10 cellular contexts compared by ENCODE assay signal in the genomic region with DNA sequence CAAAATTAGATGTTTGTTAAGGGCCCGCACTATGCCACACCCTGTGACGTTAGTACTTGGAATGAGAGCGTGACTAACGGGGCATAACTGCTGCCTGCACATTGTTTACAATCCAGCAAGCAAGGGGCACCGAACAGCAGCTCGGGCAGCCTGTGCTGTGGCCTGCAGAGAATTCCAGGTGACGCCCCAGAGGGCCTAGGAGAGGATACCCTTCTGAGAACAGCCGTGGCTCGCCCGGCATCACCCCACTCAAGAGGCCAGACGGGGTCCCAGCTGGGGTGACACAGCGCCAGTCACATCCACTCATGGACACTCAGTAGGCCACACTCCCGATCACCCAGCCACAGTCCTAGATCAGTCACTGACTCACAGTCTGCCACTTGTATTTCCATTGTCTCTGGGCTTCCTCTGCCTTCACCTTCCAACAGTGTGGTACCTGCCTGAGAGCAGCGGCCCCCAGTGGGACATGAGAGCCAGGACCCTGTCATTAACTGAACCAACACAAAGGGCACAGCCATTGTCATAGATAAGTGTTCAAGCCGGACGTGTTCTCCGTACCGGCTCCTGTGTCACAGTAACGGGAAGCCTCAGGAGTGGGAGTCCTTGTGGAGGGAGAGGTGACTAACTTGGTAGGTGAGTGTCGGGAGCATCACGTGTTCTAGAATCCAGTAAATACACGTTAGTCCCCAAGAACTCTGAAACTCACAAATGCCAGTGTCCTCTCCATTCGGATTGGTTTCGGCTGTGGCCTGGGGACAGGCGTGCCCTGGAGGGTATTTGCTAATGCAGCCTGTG. TPM values are rescaled to one million over a fixed set of nuclear protein-coding genes. Genes with fewer than 3 reads are reported as not detected.
DNase-seq lines count a peak whose midpoint lies in the region; ATAC-seq and TF ChIP-seq lines count a peak whose summit lies in the region.
"Had no signal": no experiment of that assay in that cellular context is flagged by ENCODE, and none has a peak within 500 bp of the region (broad histone marks: within the 10 kb centered on the region; RNA-seq: fewer than 3 reads in every experiment).

No MANE protein-coding gene starts in this region.

- peak; percentile 51 for DNase-seq in GM04504 (ENCODE audit: low read depth)
- DNase-seq in RKO (ENCODE audit: low spot score), result peak; percentile 6
- peak; percentile 64 to 88 for DNase-seq in foreskin fibroblast
- no peak for DNase-seq in middle frontal gyrus (ENCODE audit: extremely low spot score, low spot score)
- DNase-seq: activated CD4-positive, CD25-positive, alpha-beta regulatory T cell treated with anti-CD3 and anti-CD28 coated beads, Interleukin-2, amount 50 U/mL, for 72 hours; amygdala; NCI-H1092 had no signal

- H3K4me3 ChIP-seq in foreskin fibroblast (ENCODE audit: low read depth in 1 of 2, low read length in 2 of 2) (no peak overlapping the region), skeletal muscle satellite cell (ENCODE audit: low read length) (peak overlapping the region; percentile 31)

- H3K4me1 ChIP-seq in skeletal muscle satellite cell (ENCODE audit: control insufficient read depth, insufficient read depth, low read length), result peaks cover 26% of the 10 kb centered on the region

- peaks cover 4% of the 10 kb centered on the region for H3K36me3 ChIP-seq in skeletal muscle satellite cell (ENCODE audit: insufficient read depth, low read length)

- no peaks in the 10 kb centered on the region for H3K9me3 ChIP-seq in skeletal muscle satellite cell (replicated peaks; ENCODE audit: low read length)

- H3K27me3 ChIP-seq in skeletal muscle satellite cell (ENCODE audit: control insufficient read depth, insufficient read depth, low read length), result no peaks in the 10 kb centered on the region

- ATAC-seq in GM18517 (IDR thresholded peaks at IDR 0.05; ENCODE audit: unreplicated experiment), result no peak
- ATAC-seq in HG03432 (IDR thresholded peaks at IDR 0.05; ENCODE audit: unreplicated experiment), result no peak

- TF ChIP-seq CTCF in foreskin fibroblast (IDR thresholded peaks at IDR 0.05; ENCODE audit: low read depth, low read length), result no peak

- peak overlapping the region; percentile 87 for H3K9ac ChIP-seq in skeletal muscle satellite cell (ENCODE audit: low read depth, low read length)

- peak overlapping the region; percentile 65 for H3K4me2 ChIP-seq in skeletal muscle satellite cell (ENCODE audit: low read length)

RNA-seq across cellular contexts. Expression of gene ZNF331, which starts 7.5 kb away (rescaled TPM):
- total RNA-seq in skeletal muscle satellite cell (2012; rRNA removed), result 6.6 and 7.4 TPM in 2 replicates
